ENCODE assay signal across 7 cellular contexts in genomic region chr16:20580487-20581259, GRCh38. TPM values are rescaled to one million over a fixed set of nuclear protein-coding genes. Genes with fewer than 3 reads are reported as not detected.
"Had no signal": no experiment of that assay in that cellular context is flagged by ENCODE, and none has a peak within 500 bp of the region (broad histone marks: within the 10 kb centered on the region; RNA-seq: fewer than 3 reads in every experiment).

No MANE protein-coding gene starts in this region.

RNA-seq across cellular contexts. Expression of gene ACSM2B, which starts 4.5 kb away (rescaled TPM):
- total RNA-seq: subcutaneous adipose tissue, temporal lobe, thoracic aorta, transverse colon, upper lobe of right lung, ureter, vagina had no signal
